9 cellular contexts compared by ENCODE assay signal in genomic region chr1:192575499-192576189, GRCh38. TPM values are rescaled to one million over a fixed set of nuclear protein-coding genes. Genes with fewer than 3 reads are reported as not detected.
DNase-seq lines count a peak whose midpoint lies in the region; ATAC-seq and TF ChIP-seq lines count a peak whose summit lies in the region.
"Had no signal": no experiment of that assay in that cellular context is flagged by ENCODE, and none has a peak within 500 bp of the region (broad histone marks: within the 10 kb centered on the region; RNA-seq: fewer than 3 reads in every experiment).

A gene with protein sequence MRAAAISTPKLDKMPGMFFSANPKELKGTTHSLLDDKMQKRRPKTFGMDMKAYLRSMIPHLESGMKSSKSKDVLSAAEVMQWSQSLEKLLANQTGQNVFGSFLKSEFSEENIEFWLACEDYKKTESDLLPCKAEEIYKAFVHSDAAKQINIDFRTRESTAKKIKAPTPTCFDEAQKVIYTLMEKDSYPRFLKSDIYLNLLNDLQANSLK (plus strand): TSS chr1:192575773. CDS start chr1:192575793, 20 bp downstream.

- H3K27ac ChIP-seq in SU-DHL-6 (ENCODE audit: low read depth, low read length) (peak within 1 kb of the TSS; percentile 67), urinary bladder (ENCODE audit: low read depth) (no peak within 1 kb of the TSS)

- TF ChIP-seq CTCF in SU-DHL-6 (IDR thresholded peaks at IDR 0.05; ENCODE audit: insufficient read depth, low read length, poor library complexity, severe bottlenecking) = no peak

- H3K27me3 Mint-ChIP-seq in activated naive CD8-positive, alpha-beta T cell treated with anti-CD3 and anti-CD28 coated beads for 36 hours = peaks cover 5% of the 10 kb centered on the region
- H3K27me3 Mint-ChIP-seq in naive B cell = peaks cover 12 to 45% (median 31%) of the 10 kb centered on the region in 3 donors

- H3K9me3 ChIP-seq in SU-DHL-6 (ENCODE audit: insufficient read depth, low read length) = no peaks in the 10 kb centered on the region
- no peaks in the 10 kb centered on the region for H3K9me3 ChIP-seq in HAP-1

- H3K4me1 ChIP-seq in urinary bladder (ENCODE audit: insufficient read depth) (no peaks in the 10 kb centered on the region), HAP-1 (peaks cover 18% of the 10 kb centered on the region)

- H2AFZ ChIP-seq in SU-DHL-6 (ENCODE audit: low read depth, low read length, severe bottlenecking) = no peak within 1 kb of the TSS

- in situ Hi-C loops in HAP-1 (cut with MboI; ENCODE audit: low sequenced_read_pairs) = no loop called here

- H3K27me3 ChIP-seq in SU-DHL-6 (ENCODE audit: low read length) (no peaks in the 10 kb centered on the region), HAP-1 (ENCODE audit: low read depth) (no peaks in the 10 kb centered on the region)

- DNase-seq in activated naive CD8-positive, alpha-beta T cell treated with anti-CD3 and anti-CD28 coated beads for 36 hours = peak; percentile 29
- DNase-seq in naive B cell (peak; percentile 90), HAP-1 (ENCODE audit: low spot score in 2 of 2) (no peak), inferior parietal cortex (ENCODE audit: extremely low spot score) (no peak)

- peak within 1 kb of the TSS; percentile 90 for H3K27ac Mint-ChIP-seq in activated naive CD8-positive, alpha-beta T cell treated with anti-CD3 and anti-CD28 coated beads for 36 hours
- H3K27ac Mint-ChIP-seq in naive B cell = peak within 1 kb of the TSS; percentile 91 to 99 (median 98)

- peaks cover 7% of the 10 kb centered on the region for H3K36me3 Mint-ChIP-seq in activated naive CD8-positive, alpha-beta T cell treated with anti-CD3 and anti-CD28 coated beads for 36 hours
- peaks cover 9 to 12% of the 10 kb centered on the region in 2 donors for H3K36me3 Mint-ChIP-seq in naive B cell

- peaks cover 24% of the 10 kb centered on the region; the same call in 1 of the 2 replicates for H3K79me2 ChIP-seq in SU-DHL-6 (ENCODE audit: insufficient read depth, low read length)

- ATAC-seq in GM18861 (IDR thresholded peaks at IDR 0.05; ENCODE audit: unreplicated experiment) (peak; percentile 78), HG02943 (IDR thresholded peaks at IDR 0.05; ENCODE audit: low read depth, unreplicated experiment) (peak; percentile 84), naive B cell (ENCODE audit: low read depth in 2 of 2) (peak; percentile 85 to 93)
- ATAC-seq: Panc1 had no signal

- H3K4me3 ChIP-seq in SU-DHL-6 (ENCODE audit: insufficient read depth, low read length, poor library complexity, severe bottlenecking) = peak within 1 kb of the TSS; percentile 58
- H3K4me3 ChIP-seq in urinary bladder (ENCODE audit: low read depth, low read length) = no peak within 1 kb of the TSS
- H3K4me3 ChIP-seq in HAP-1 = no peak within 1 kb of the TSS

- H3K4me1 Mint-ChIP-seq in activated naive CD8-positive, alpha-beta T cell treated with anti-CD3 and anti-CD28 coated beads for 36 hours = peaks cover 66% of the 10 kb centered on the region
- peaks cover 7 to 12% (median 8%) of the 10 kb centered on the region in 3 donors for H3K4me1 Mint-ChIP-seq in naive B cell

- H3K9me2 ChIP-seq in SU-DHL-6 (replicated peaks; ENCODE audit: insufficient read depth, low read length) = no peaks in the 10 kb centered on the region

- H3K36me3 ChIP-seq in SU-DHL-6 (ENCODE audit: low read length) = peaks cover 41% of the 10 kb centered on the region
- H3K36me3 ChIP-seq in urinary bladder (ENCODE audit: insufficient read depth) = no peaks in the 10 kb centered on the region
- no peaks in the 10 kb centered on the region for H3K36me3 ChIP-seq in HAP-1 (replicated peaks)

- H3K9ac ChIP-seq in SU-DHL-6 (ENCODE audit: low read length) = peak within 1 kb of the TSS; percentile 63

- WGBS in urinary bladder = 66% methylated on average over 7 of the region's 7 CpGs

- peaks cover 20% of the 10 kb centered on the region for H3F3A ChIP-seq in SU-DHL-6 (ENCODE audit: insufficient read depth)

- no peaks in the 10 kb centered on the region for H4K20me1 ChIP-seq in SU-DHL-6 (ENCODE audit: low read depth, low read length)

- peak within 1 kb of the TSS; percentile 73 for H3K4me3 Mint-ChIP-seq in activated naive CD8-positive, alpha-beta T cell treated with anti-CD3 and anti-CD28 coated beads for 36 hours
- peak within 1 kb of the TSS; percentile 33 to 87 (median 66) for H3K4me3 Mint-ChIP-seq in naive B cell

- H3K9me3 Mint-ChIP-seq in activated naive CD8-positive, alpha-beta T cell treated with anti-CD3 and anti-CD28 coated beads for 36 hours = peaks cover 4% of the 10 kb centered on the region
- peaks cover 0 to 5% (median 3%) of the 10 kb centered on the region in 7 donors for H3K9me3 Mint-ChIP-seq in naive B cell

- peak within 1 kb of the TSS; percentile 71 for H3K4me2 ChIP-seq in SU-DHL-6 (ENCODE audit: low read depth, low read length, poor library complexity, severe bottlenecking)

RNA-seq across cellular contexts. Expression of the gene that starts here (rescaled TPM):
- 1 to 10 TPM; 8.4 to 9.4 TPM for total RNA-seq in activated naive CD8-positive, alpha-beta T cell treated with anti-CD3 and anti-CD28 coated beads for 36 hours
- polyA plus RNA-seq in naive B cell (ENCODE audit: low read depth in 6 of 6) (100 to 1,000 TPM in 4 of 6 donors, 10 to 100 TPM in 2; 55.5 to 355 (median 116) TPM), urinary bladder (96.8 TPM)
- 51.2 TPM for total RNA-seq in urinary bladder

Comparison
In these comparisons a context has a peak if more than half of its experiments do, and no peak if none do; other contexts are left out.
1. DNase-seq: peak in activated naive CD8-positive, alpha-beta T cell treated with anti-CD3 and anti-CD28 coated beads for 36 hours (single experiment) and naive B cell (single experiment); none in HAP-1 (0 of 2) and inferior parietal cortex (single experiment).
2. Peak in every context shown above with its lines, with median percentiles within 50 percentile points of each other: ATAC-seq.